Comparison of ENCODE assay signal across 15 cellular contexts in the genomic region with DNA sequence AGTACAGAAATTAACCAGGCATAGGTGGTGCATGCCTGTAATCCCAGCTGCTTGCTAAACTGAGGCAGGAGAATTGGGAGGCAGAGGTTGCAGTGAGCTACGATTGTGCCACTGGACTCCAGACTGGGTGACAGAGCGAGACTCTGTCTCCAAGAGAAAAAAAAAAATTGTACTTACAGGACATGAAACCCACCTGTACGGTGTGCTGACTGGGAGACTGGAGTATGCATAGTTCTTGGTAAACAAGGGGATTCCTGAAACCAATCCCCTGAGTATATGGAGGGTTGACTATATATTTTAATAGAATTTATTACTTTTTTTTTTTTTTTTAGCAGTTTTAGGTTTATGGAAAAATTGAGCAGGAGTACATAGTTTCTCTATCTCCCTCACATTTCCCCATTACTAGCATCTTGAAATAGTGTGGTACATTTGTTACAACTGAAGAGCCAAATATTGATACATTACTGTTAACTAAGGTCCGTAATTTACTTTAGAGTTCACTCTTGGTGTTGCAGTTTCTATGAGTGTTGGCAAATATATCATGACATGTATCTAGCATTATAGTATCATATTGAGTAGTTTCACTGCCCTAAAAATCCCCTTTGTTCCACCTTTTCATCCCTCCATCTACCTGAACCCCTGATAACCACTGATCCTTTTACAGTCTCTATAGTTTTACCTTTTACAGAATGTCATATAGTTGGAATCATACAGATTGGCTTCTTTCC.
"Had no signal": no experiment of that assay in that cellular context is flagged by ENCODE, and none has a peak within 500 bp of the region (broad histone marks: within the 10 kb centered on the region; RNA-seq: fewer than 3 reads in every experiment).

No MANE protein-coding gene starts in this region.

- H3K4me3 Mint-ChIP-seq: activated CD8-positive, alpha-beta memory T cell treated with anti-CD3 and anti-CD28 coated beads, Interleukin-2, amount 10 ng/mL, durations not matched to agents 7 days and 5 days; naive B cell had no signal

- H3K4me3 ChIP-seq: cardiac muscle cell, esophagus muscularis mucosa, lung, prostate gland, right lobe of liver, testis, upper lobe of right lung had no signal

- H3K36me3 Mint-ChIP-seq: naive B cell had no signal

- ATAC-seq: activated CD8-positive, alpha-beta memory T cell treated with anti-CD3 and anti-CD28 coated beads, Interleukin-2, amount 10 ng/mL, durations not matched to agents 7 days and 5 days had no signal

- H3K9me3 Mint-ChIP-seq: activated T-helper 2 cell treated with anti-CD3 and anti-CD28 coated beads, Interferon-gamma antibody, Interleukin-2, Interleukin-4, amounts not matched to agents 10 μg/mL and 5 μg/mL and 100 μg/mL, durations not matched to agents 14 hours and 24 hours and 36 hours; naive B cell had no signal

- H3K27me3 Mint-ChIP-seq: activated CD8-positive, alpha-beta memory T cell treated with anti-CD3 and anti-CD28 coated beads, Interleukin-2, amount 10 ng/mL, durations not matched to agents 7 days and 5 days; naive B cell had no signal

- DNase-seq: activated CD4-positive, CD25-positive, alpha-beta regulatory T cell; activated CD8-positive, alpha-beta memory T cell treated with anti-CD3 and anti-CD28 coated beads, Interleukin-2, amount 10 ng/mL, durations not matched to agents 7 days and 5 days; naive B cell; nucleus accumbens; stimulated activated CD4-positive, alpha-beta T cell treated with anti-CD3 and anti-CD28 coated beads, Interleukin-1b, Interleukin-23, amount 100 ng/mL, for 48 hours; stimulated activated naive CD4-positive, alpha-beta T cell treated with Interleukin-2 at 50 U/mL for 16 hours; T-helper 2 cell; testis; upper lobe of right lung had no signal

- H3K27ac Mint-ChIP-seq: activated T-helper 2 cell treated with anti-CD3 and anti-CD28 coated beads, Interferon-gamma antibody, Interleukin-2, Interleukin-4, amounts not matched to agents 10 μg/mL and 5 μg/mL and 100 μg/mL, durations not matched to agents 14 hours and 24 hours and 36 hours had no signal
